7 cellular contexts compared by ENCODE assay signal in genomic region chr3:50616003-50616769, GRCh38. TPM values are rescaled to one million over a fixed set of nuclear protein-coding genes. Genes with fewer than 3 reads are reported as not detected.
DNase-seq lines count a peak whose midpoint lies in the region; ATAC-seq, FAIRE-seq and TF ChIP-seq lines count a peak whose summit lies in the region.

No MANE protein-coding gene starts in this region.

- no peak for FAIRE-seq in kidney (lab: Jason Lieb, UNC)

- no peaks in the 10 kb centered on the region for H3K36me3 ChIP-seq in kidney (ENCODE audit: control insufficient read depth in 1 of 2, insufficient read depth in 2 of 2, low read length in 2 of 2)

- peak; percentile 64 for DNase-seq in NCI-H510A (lab: John Stamatoyannopoulos, UW)
- DNase-seq in activated CD4-positive, alpha-beta T cell treated with anti-CD3 and anti-CD28 coated beads for 1 hour, result peak; percentile 77
- peak; percentile 93 for DNase-seq in cerebellum (ENCODE audit: low spot score)
- peak; percentile 93 for DNase-seq in kidney
- DNase-seq in stimulated activated CD4-positive, alpha-beta T cell treated with anti-CD3 and anti-CD28 coated beads, Interleukin-12 subunit alpha, Interleukin-12 subunit beta, amount 100 ng/mL, for 24 hours (ENCODE audit: low read depth in 2 of 2), result peak; percentile 74 to 85

- TF ChIP-seq CTCF in kidney (IDR thresholded peaks at IDR 0.05; ENCODE audit: borderline replicate concordance, extremely low read depth, insufficient read depth), result peak; percentile 100

- H3K4me3 ChIP-seq in kidney (ENCODE audit: low read length in 2 of 2), result peak overlapping the region; percentile 73 to 77

- intact Hi-C loops in kidney (cut with DNase I), result no loop called here

- peak overlapping the region; percentile 12 to 43 for H3K9ac ChIP-seq in kidney (ENCODE audit: low read length in 2 of 2)

- H3K9me3 ChIP-seq in kidney (ENCODE audit: control insufficient read depth in 1 of 2, low read length in 2 of 2), result no peaks in the 10 kb centered on the region

- H3K4me1 ChIP-seq in kidney (ENCODE audit: control insufficient read depth in 1 of 2, insufficient read depth in 1 of 2, low read depth in 1 of 2, low read length in 2 of 2), result peaks cover 31 to 35% of the 10 kb centered on the region in 2 donors

- ATAC-seq in GM18502 (IDR thresholded peaks at IDR 0.05; ENCODE audit: poor library complexity, unreplicated experiment) (peak; percentile 42), HG03175 (IDR thresholded peaks at IDR 0.05; ENCODE audit: unreplicated experiment) (peak; percentile 32)

- peak overlapping the region; percentile 83 to 91 for H3K27ac ChIP-seq in kidney (ENCODE audit: low read depth in 2 of 2, low read length in 2 of 2)

RNA-seq across cellular contexts. Expression of gene MAPKAPK3, which starts 0.8 kb away (rescaled TPM):
- total RNA-seq in cerebellum, result 12.2 TPM
- 75.8 TPM for total RNA-seq in kidney
- 68.0 TPM for polyA plus RNA-seq in kidney (ENCODE audit: insufficient read depth, low read depth, low replicate concordance)

RNA-seq across cellular contexts. Expression of gene CISH, which starts 4.6 kb away (rescaled TPM):
- total RNA-seq in cerebellum, result 1.4 TPM
- total RNA-seq in kidney, result 30.8 TPM
- polyA plus RNA-seq in kidney (ENCODE audit: insufficient read depth, low read depth, low replicate concordance), result 59.4 TPM

RNA-seq across cellular contexts. Expression of gene HEMK1, which starts 46.9 kb away (rescaled TPM):
- total RNA-seq in cerebellum (9.0 TPM), kidney (25.1 TPM)
- 30.3 TPM for polyA plus RNA-seq in kidney (ENCODE audit: insufficient read depth, low read depth, low replicate concordance)

RNA-seq across cellular contexts. Expression of gene C3orf18, which starts 48.6 kb away (rescaled TPM):
- total RNA-seq in cerebellum (15.8 TPM), kidney (6.2 TPM)
- 14.9 TPM for polyA plus RNA-seq in kidney (ENCODE audit: insufficient read depth, low read depth, low replicate concordance)

RNA-seq across cellular contexts. Expression of gene DOCK3, which starts 58.5 kb away (rescaled TPM):
- 30.4 TPM for total RNA-seq in cerebellum
- total RNA-seq in kidney, result 0.54 TPM
- polyA plus RNA-seq in kidney (ENCODE audit: insufficient read depth, low read depth, low replicate concordance), result 0.49 TPM

Comparison
In these comparisons a context has a peak if more than half of its experiments do, and no peak if none do; other contexts are left out.
1. Peak in every context shown above with its lines: DNase-seq, ATAC-seq, H3K4me3 ChIP-seq and H3K27ac ChIP-seq.
2. RNA of gene CISH, which starts 4.6 kb away (total RNA-seq): 30.8 TPM in kidney (single experiment); 1.4 TPM in cerebellum (single experiment); every median in the first group is over 10 times any median in the second.